Comparison of ENCODE assay signal across 1 cellular context in the genomic region with DNA sequence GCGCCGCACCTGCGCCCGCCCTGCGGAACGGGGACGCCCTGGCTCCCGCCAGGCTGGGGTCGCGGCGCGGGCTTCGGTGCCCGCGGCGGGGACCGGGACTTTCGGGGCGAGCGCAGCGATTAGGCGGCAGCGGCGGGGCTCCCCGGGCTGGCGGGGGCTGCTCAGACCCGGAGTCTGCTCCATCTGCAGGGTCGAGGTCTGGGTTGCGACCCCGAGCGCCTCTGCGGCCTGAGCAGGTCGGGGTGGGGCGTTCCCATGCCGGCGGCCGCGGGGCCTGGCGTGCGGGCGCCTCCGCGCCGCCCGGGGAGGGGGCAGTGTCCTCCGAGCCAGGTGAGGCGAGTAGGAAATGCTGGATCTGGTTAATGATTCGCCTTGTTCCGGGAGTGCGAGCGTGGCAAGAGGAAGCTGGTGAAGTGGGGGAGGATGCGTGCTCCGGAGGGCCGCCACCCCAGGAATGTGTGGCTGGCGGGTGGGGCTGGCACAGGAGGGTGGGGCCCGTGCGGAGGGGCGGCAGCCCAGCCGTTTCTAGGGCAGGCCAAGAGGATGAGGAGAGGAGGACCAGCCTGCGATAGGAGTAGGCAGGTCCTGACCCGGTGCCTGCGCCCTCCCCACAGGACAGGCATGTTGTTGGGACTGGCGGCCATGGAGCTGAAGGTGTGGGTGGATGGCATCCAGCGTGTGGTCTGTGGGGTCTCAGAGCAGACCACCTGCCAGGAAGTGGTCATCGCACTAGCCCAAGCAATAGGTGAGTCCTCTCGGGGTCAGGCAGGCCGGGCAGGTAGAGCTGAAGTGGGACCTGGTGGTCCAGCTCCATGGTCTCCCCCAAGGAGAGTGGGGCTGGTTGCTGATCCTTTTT.
TF ChIP-seq lines count a peak whose summit lies in the region.

No MANE protein-coding gene starts in this region.

TF ChIP-seq in GM12878, 131 proteins besides CTCF, POLR2A, EP300 and RAD21 (continued from another document):
- TF ChIP-seq, protein P1, sequence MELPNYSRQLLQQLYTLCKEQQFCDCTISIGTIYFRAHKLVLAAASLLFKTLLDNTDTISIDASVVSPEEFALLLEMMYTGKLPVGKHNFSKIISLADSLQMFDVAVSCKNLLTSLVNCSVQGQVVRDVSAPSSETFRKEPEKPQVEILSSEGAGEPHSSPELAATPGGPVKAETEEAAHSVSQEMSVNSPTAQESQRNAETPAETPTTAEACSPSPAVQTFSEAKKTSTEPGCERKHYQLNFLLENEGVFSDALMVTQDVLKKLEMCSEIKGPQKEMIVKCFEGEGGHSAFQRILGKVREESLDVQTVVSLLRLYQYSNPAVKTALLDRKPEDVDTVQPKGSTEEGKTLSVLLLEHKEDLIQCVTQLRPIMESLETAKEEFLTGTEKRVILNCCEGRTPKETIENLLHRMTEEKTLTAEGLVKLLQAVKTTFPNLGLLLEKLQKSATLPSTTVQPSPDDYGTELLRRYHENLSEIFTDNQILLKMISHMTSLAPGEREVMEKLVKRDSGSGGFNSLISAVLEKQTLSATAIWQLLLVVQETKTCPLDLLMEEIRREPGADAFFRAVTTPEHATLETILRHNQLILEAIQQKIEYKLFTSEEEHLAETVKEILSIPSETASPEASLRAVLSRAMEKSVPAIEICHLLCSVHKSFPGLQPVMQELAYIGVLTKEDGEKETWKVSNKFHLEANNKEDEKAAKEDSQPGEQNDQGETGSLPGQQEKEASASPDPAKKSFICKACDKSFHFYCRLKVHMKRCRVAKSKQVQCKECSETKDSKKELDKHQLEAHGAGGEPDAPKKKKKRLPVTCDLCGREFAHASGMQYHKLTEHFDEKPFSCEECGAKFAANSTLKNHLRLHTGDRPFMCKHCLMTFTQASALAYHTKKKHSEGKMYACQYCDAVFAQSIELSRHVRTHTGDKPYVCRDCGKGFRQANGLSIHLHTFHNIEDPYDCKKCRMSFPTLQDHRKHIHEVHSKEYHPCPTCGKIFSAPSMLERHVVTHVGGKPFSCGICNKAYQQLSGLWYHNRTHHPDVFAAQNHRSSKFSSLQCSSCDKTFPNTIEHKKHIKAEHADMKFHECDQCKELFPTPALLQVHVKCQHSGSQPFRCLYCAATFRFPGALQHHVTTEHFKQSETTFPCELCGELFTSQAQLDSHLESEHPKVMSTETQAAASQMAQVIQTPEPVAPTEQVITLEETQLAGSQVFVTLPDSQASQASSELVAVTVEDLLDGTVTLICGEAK (IDR thresholded peaks at IDR 0.05; ENCODE audit: borderline replicate concordance): no peak
- TF ChIP-seq IKZF2 (IDR thresholded peaks at IDR 0.05) (no peak), MXI1 (IDR thresholded peaks at IDR 0.05; ENCODE audit: low read depth, low read length) (no peak), ZBTB4 (CRISPR knock-in tag; IDR thresholded peaks at IDR 0.05) (no peak), DPF2 (IDR thresholded peaks at IDR 0.05) (peak; percentile 33), ZNF274 (IDR thresholded peaks at IDR 0.05; ENCODE audit: insufficient read depth, insufficient read length) (no peak), ZNF217 (IDR thresholded peaks at IDR 0.05) (peak; percentile 60; the same call in 1 of the 2 replicates), ATF3 (IDR thresholded peaks at IDR 0.05; ENCODE audit: borderline replicate concordance, extremely low read depth, low read depth, low read length) (no peak), KLF5 (IDR thresholded peaks at IDR 0.05; ENCODE audit: partially characterized antibody) (peak; percentile 37), GATAD2B (conservative IDR thresholded peaks at IDR 0.05; ENCODE audit: low read depth) (peak; percentile 63), PAX5 (IDR thresholded peaks at IDR 0.05; ENCODE audit: borderline replicate concordance, low read depth, low read length) (0 out of 2 replicates have a peak, but pooled peaks have one; percentile 18), NR2F1 (conservative IDR thresholded peaks at IDR 0.05) (peak; percentile 81)
- TF ChIP-seq, protein P2, sequence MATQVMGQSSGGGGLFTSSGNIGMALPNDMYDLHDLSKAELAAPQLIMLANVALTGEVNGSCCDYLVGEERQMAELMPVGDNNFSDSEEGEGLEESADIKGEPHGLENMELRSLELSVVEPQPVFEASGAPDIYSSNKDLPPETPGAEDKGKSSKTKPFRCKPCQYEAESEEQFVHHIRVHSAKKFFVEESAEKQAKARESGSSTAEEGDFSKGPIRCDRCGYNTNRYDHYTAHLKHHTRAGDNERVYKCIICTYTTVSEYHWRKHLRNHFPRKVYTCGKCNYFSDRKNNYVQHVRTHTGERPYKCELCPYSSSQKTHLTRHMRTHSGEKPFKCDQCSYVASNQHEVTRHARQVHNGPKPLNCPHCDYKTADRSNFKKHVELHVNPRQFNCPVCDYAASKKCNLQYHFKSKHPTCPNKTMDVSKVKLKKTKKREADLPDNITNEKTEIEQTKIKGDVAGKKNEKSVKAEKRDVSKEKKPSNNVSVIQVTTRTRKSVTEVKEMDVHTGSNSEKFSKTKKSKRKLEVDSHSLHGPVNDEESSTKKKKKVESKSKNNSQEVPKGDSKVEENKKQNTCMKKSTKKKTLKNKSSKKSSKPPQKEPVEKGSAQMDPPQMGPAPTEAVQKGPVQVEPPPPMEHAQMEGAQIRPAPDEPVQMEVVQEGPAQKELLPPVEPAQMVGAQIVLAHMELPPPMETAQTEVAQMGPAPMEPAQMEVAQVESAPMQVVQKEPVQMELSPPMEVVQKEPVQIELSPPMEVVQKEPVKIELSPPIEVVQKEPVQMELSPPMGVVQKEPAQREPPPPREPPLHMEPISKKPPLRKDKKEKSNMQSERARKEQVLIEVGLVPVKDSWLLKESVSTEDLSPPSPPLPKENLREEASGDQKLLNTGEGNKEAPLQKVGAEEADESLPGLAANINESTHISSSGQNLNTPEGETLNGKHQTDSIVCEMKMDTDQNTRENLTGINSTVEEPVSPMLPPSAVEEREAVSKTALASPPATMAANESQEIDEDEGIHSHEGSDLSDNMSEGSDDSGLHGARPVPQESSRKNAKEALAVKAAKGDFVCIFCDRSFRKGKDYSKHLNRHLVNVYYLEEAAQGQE (IDR thresholded peaks at IDR 0.05; ENCODE audit: low read depth, low read length): no peak
